ENCODE assay signal across 1 cellular context in the genomic region with DNA sequence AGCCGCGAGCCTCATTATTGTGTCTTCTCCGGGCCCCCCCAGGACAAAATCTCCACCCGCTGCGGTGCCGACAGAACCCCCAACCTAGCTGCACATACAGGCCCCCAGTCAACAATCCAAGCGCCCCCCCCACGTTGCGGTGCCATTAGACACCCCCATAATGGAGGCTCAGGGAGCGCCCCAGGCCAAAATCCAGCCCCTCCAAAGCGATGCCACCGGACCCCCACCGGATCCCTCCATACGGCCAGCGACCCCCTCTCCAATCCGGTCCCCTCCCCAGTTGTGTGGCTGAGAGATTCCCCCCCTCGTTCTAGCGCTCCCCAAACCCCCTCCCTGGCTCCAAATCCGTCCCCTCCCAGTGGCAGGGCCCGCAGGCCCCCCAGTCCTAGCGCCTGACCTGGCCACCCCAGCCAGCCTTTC.
TF ChIP-seq lines count a peak whose summit lies in the region.

No MANE protein-coding gene starts in this region.

TF ChIP-seq in endothelial cell of umbilical vein, 7 proteins besides CTCF, POLR2A, EP300 and RAD21:
- TF ChIP-seq FOS (IDR thresholded peaks at IDR 0.05; ENCODE audit: borderline replicate concordance, insufficient read depth, low read length) (no peak), EZH2 (IDR thresholded peaks at IDR 0.05; ENCODE audit: borderline replicate concordance, low read depth, low read length, severe bottlenecking) (no peak), MAX (IDR thresholded peaks at IDR 0.05; ENCODE audit: insufficient read depth, insufficient read length) (no peak), GATA2 (IDR thresholded peaks at IDR 0.05; ENCODE audit: insufficient read depth, insufficient read length, low read depth, low read length) (no peak), POLR2AphosphoS5 (IDR thresholded peaks at IDR 0.05; ENCODE audit: insufficient read depth, low read depth, low read length) (no peak), MYC (IDR thresholded peaks at IDR 0.05; ENCODE audit: low read depth, low read length) (no peak), JUN (IDR thresholded peaks at IDR 0.05; ENCODE audit: borderline replicate concordance, insufficient read depth, insufficient read length, low read depth) (no peak)
TF ChIP-seq in endothelial cell of umbilical vein: peak in this region for 0.
